ENCODE assay signal across 21 cellular contexts in the genomic region with DNA sequence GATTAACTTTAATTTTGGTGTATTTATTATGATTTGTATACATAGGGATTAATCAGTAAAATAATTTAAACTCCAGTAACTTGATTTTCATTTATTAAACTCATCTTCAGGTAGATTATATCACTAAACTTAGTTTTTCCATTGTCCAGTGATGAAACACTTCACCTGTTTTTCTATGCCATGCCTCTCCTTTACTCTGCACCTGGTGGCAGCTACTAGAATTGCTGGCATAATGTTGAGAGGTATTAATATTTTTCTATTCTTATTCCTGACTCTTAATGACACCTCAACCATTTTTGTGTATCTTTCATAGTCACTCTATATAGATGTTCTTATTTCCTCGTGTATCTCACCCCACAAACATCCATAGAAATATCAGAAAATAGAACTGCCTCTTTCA.
DNase-seq lines count a peak whose midpoint lies in the region; ATAC-seq, FAIRE-seq and TF ChIP-seq lines count a peak whose summit lies in the region.
"Had no signal": no experiment of that assay in that cellular context is flagged by ENCODE, and none has a peak within 500 bp of the region (broad histone marks: within the 10 kb centered on the region; RNA-seq: fewer than 3 reads in every experiment).

No MANE protein-coding gene starts in this region.

- H3K27me3 ChIP-seq in breast epithelium (no peaks in the 10 kb centered on the region), WERI-Rb-1 (ENCODE audit: insufficient read depth, low read depth, severe bottlenecking) (no peaks in the 10 kb centered on the region), heart left ventricle (no peaks in the 10 kb centered on the region)
- H3K27me3 ChIP-seq: gastrocnemius medialis had no signal

- H3K4me1 Mint-ChIP-seq in MCF 10A (ENCODE audit: insufficient read depth, unreplicated experiment) (no peaks in the 10 kb centered on the region), type B pancreatic cell (ENCODE audit: unreplicated experiment) (no peaks in the 10 kb centered on the region)
- H3K4me1 Mint-ChIP-seq: naive B cell had no signal

- FAIRE-seq in frontal cortex (lab: Jason Lieb, UNC), result peak; percentile 69

- POLR2A ChIA-PET in MCF 10A (lab: Yijun Ruan, JAX), result no interaction called here

- H3K36me3 ChIP-seq in breast epithelium (no peaks in the 10 kb centered on the region), WERI-Rb-1 (no peaks in the 10 kb centered on the region), heart left ventricle (no peaks in the 10 kb centered on the region)
- H3K36me3 ChIP-seq: gastrocnemius medialis, lower lobe of right lung had no signal

- no peaks in the 10 kb centered on the region for H3K9me3 ChIP-seq in breast epithelium
- H3K9me3 ChIP-seq in WERI-Rb-1 (ENCODE audit: severe bottlenecking), result no peaks in the 10 kb centered on the region
- no peaks in the 10 kb centered on the region for H3K9me3 ChIP-seq in heart left ventricle
- H3K9me3 ChIP-seq: gastrocnemius medialis, lower lobe of right lung, psoas muscle had no signal

- TF ChIP-seq CTCF in MCF 10A (IDR thresholded peaks at IDR 0.05; ENCODE audit: unreplicated experiment) (peak; percentile 29), breast epithelium (IDR thresholded peaks at IDR 0.05) (no peak), WERI-Rb-1 (IDR thresholded peaks at IDR 0.05; ENCODE audit: low read depth, low read length) (0 out of 2 replicates have a peak, but pooled peaks have one; percentile 9), type B pancreatic cell (conservative IDR thresholded peaks at IDR 0.05) (peak; percentile 63), heart left ventricle (IDR thresholded peaks at IDR 0.05) (peak in 2 of 12 donors; percentile 13 to 20)

- H3K36me3 Mint-ChIP-seq in MCF 10A (ENCODE audit: insufficient read depth, unreplicated experiment), result no peaks in the 10 kb centered on the region
- H3K36me3 Mint-ChIP-seq in type B pancreatic cell, result no peaks in the 10 kb centered on the region
- H3K36me3 Mint-ChIP-seq: activated naive CD8-positive, alpha-beta T cell; CD8-positive, alpha-beta T cell; naive B cell had no signal

- H3K27me3 Mint-ChIP-seq in MCF 10A (ENCODE audit: insufficient read depth, unreplicated experiment), result peaks cover 47% of the 10 kb centered on the region
- H3K27me3 Mint-ChIP-seq in type B pancreatic cell, result no peaks in the 10 kb centered on the region
- H3K27me3 Mint-ChIP-seq: naive B cell had no signal

- 54 to 77% (median 58%) methylated on average over 1 of the region's 1 CpG for WGBS in heart left ventricle, 4 donors

- BruUV-seq in MCF 10A (replicated peaks; lab: Mats Ljungman, UMichigan), result no TSS peak

- H3K27ac Mint-ChIP-seq in MCF 10A (ENCODE audit: low read depth, unreplicated experiment) (no peak overlapping the region), type B pancreatic cell (no peak overlapping the region)
- H3K27ac Mint-ChIP-seq: activated naive CD8-positive, alpha-beta T cell; CD8-positive, alpha-beta T cell; naive B cell had no signal

- no peak overlapping the region for H3K27ac ChIP-seq in breast epithelium
- no peak overlapping the region for H3K27ac ChIP-seq in WERI-Rb-1
- no peak overlapping the region for H3K27ac ChIP-seq in heart left ventricle
- H3K27ac ChIP-seq: gastrocnemius medialis, GM23248, lower lobe of right lung, psoas muscle had no signal

- TF ChIP-seq POLR2A in breast epithelium (IDR thresholded peaks at IDR 0.05), result no peak
- no peak for TF ChIP-seq POLR2A in heart left ventricle (IDR thresholded peaks at IDR 0.05)

- H3K4me3 Mint-ChIP-seq in MCF 10A (ENCODE audit: unreplicated experiment), result no peak overlapping the region
- no peak overlapping the region for H3K4me3 Mint-ChIP-seq in type B pancreatic cell
- H3K4me3 Mint-ChIP-seq: activated naive CD8-positive, alpha-beta T cell; CD8-positive, alpha-beta T cell; naive B cell had no signal

- no peaks in the 10 kb centered on the region for H3K4me1 ChIP-seq in breast epithelium
- no peaks in the 10 kb centered on the region for H3K4me1 ChIP-seq in heart left ventricle
- H3K4me1 ChIP-seq: gastrocnemius medialis, lower lobe of right lung, psoas muscle had no signal

- intact Hi-C loops in MCF 10A (cut with micrococcal nuclease), result no loop called here
- intact Hi-C loops in breast epithelium (cut with DNase I; ENCODE audit: low total_unique reads), result no loop called here
- intact Hi-C loops in heart left ventricle (cut with DNase I), result loop anchor here in 4 of 10 donors (10.0 kb wide), 2 partner anchors 1400 to 1740 kb away; no protein-coding TSS in a partner anchor

- H3K4me3 ChIP-seq in breast epithelium (no peak overlapping the region), WERI-Rb-1 (ENCODE audit: low read depth, low read length) (no peak overlapping the region), heart left ventricle (no peak overlapping the region)
- H3K4me3 ChIP-seq: gastrocnemius medialis, GM23248, lower lobe of right lung, psoas muscle had no signal

- H3K9me3 Mint-ChIP-seq in MCF 10A (ENCODE audit: unreplicated experiment) (no peaks in the 10 kb centered on the region), type B pancreatic cell (no peaks in the 10 kb centered on the region)

- ATAC-seq in heart left ventricle, result no peak
- ATAC-seq: CD8-positive, alpha-beta T cell; gastrocnemius medialis; lower lobe of right lung; psoas muscle; stimulated activated naive CD8-positive, alpha-beta T cell treated with anti-CD3 and anti-CD28 coated beads, Interleukin-15, Interleukin-2, amounts not matched to agents 100 U/mL and 50 U/mL, for 24 hours had no signal

- peak; percentile 21 for DNase-seq in MCF 10A (ENCODE audit: unreplicated experiment)
- DNase-seq in breast epithelium (ENCODE audit: low spot score in 2 of 2), result no peak
- DNase-seq in WERI-Rb-1, result no peak
- no peak for DNase-seq in frontal cortex (ENCODE audit: low spot score in 2 of 2)
- DNase-seq in type B pancreatic cell (ENCODE audit: extremely low spot score, unreplicated experiment), result no peak
- DNase-seq in cortex of kidney (lab: John Stamatoyannopoulos, UW), result no peak
- no peak for DNase-seq in activated CD4-positive, alpha-beta T cell treated with anti-CD3 and anti-CD28 coated beads, Interleukin-2, amount 50 U/mL, for 1 hour
- DNase-seq in heart left ventricle, result no peak
- DNase-seq: activated T-cell treated with anti-CD3 and anti-CD28 coated beads, Interleukin-2, amount 50 U/mL, for 1 hour; CD8-positive, alpha-beta T cell; gastrocnemius medialis; GM23248; Kasumi-1; lower lobe of right lung; naive B cell; NCI-H1436 treated with DMSO at 0.1 percent for 48 hours; NCI-H446 treated with DMSO at 0.1 percent for 48 hours; psoas muscle; stimulated activated CD4-positive, alpha-beta T cell treated with anti-CD3 and anti-CD28 coated beads, Interleukin-15, amount 100 ng/mL, for 24 hours; stimulated activated naive CD8-positive, alpha-beta T cell treated with anti-CD3 and anti-CD28 coated beads, Interleukin-15, Interleukin-2, amounts not matched to agents 100 U/mL and 50 U/mL, for 24 hours had no signal

- CTCF ChIA-PET in MCF 10A (lab: Yijun Ruan, JAX), result interaction anchor here (0.8 kb wide), 1 partner anchor 8 kb away, joined by 3 read pairs; no protein-coding TSS in a partner anchor

Comparison
In these comparisons a context has a peak if more than half of its experiments do, and no peak if none do; other contexts are left out.
1. CTCF ChIP-seq: peak in MCF 10A (single experiment), WERI-Rb-1 (single experiment) and type B pancreatic cell (single experiment); none in breast epithelium (0 of 3).